In the genomic region with DNA sequence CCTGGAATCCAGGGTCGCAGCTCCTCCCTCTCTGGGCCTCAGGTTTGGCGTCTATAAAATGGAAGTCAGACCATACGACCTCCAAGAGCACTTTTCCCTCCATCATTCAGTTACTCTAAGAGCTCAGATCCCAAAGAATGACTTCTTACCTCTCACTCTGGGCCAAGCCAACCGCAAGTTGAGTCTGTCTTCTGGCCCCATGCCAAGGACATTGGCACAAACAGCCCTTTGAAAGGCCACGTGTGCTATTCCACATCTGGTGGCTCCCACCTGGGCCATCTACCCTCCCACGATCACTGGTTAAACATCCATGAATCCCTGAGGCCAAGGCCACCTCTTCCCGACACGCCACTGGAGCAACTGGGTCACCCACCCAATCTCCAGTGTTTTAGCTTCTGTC, we compare ENCODE assay signal across 20 cellular contexts. TPM values are rescaled to one million over a fixed set of nuclear protein-coding genes. Genes with fewer than 3 reads are reported as not detected.
"Had no signal": no experiment of that assay in that cellular context is flagged by ENCODE, and none has a peak within 500 bp of the region (broad histone marks: within the 10 kb centered on the region; RNA-seq: fewer than 3 reads in every experiment).

No MANE protein-coding gene starts in this region.

- ATAC-seq: activated CD4-positive, alpha-beta T cell treated with anti-CD3 and anti-CD28 coated beads for 36 hours; lower lobe of right lung; WTC11 had no signal

- H3K4me1 ChIP-seq: uterus had no signal

- H3K27me3 ChIP-seq: cardiac muscle cell, right atrium auricular region, tibial nerve, uterus had no signal

- H3K4me3 ChIP-seq: cardiac muscle cell, lower lobe of right lung, right atrium auricular region, tibial nerve, uterus had no signal

- DNase-seq: activated CD4-positive, alpha-beta T cell treated with anti-CD3 and anti-CD28 coated beads for 36 hours; activated CD4-positive, alpha-beta T cell treated with anti-CD3 and anti-CD28 coated beads, Interleukin-2, amount 50 U/mL, for 48 hours; foreskin melanocyte; glutamatergic neuron; hippocampal formation; lower lobe of right lung; nephron progenitor cell; uterus had no signal

- H3K27ac Mint-ChIP-seq: activated CD4-positive, alpha-beta T cell treated with anti-CD3 and anti-CD28 coated beads for 36 hours; activated naive CD8-positive, alpha-beta T cell; mesothelial cell of epicardium; nephron progenitor cell; progenitor cell of endocrine pancreas; stimulated activated naive CD8-positive, alpha-beta T cell treated with anti-CD3 and anti-CD28 coated beads, Interleukin-15, Interleukin-2, amounts not matched to agents 100 ng/mL and 50 ng/mL, for 24 hours; WTC11 had no signal

- H3K36me3 ChIP-seq: cardiac muscle cell, lower lobe of right lung, right atrium auricular region, tibial nerve, uterus had no signal

- H3K9me3 Mint-ChIP-seq: mesothelial cell of epicardium; nephron progenitor cell; stimulated activated naive CD8-positive, alpha-beta T cell treated with anti-CD3 and anti-CD28 coated beads, Interleukin-15, Interleukin-2, amounts not matched to agents 100 ng/mL and 50 ng/mL, for 24 hours; WTC11 had no signal

- H3K27ac ChIP-seq: cardiac muscle cell, lower lobe of right lung, right atrium auricular region, tibial nerve, uterus had no signal

- H3K4me1 Mint-ChIP-seq: activated CD4-positive, alpha-beta T cell treated with anti-CD3 and anti-CD28 coated beads for 36 hours had no signal

- H3K27me3 Mint-ChIP-seq: activated CD4-positive, alpha-beta T cell treated with anti-CD3 and anti-CD28 coated beads for 36 hours; activated naive CD8-positive, alpha-beta T cell had no signal

- H3K36me3 Mint-ChIP-seq: activated naive CD8-positive, alpha-beta T cell; mesothelial cell of epicardium; WTC11 had no signal

- H3K9me3 ChIP-seq: lower lobe of right lung, right atrium auricular region, tibial nerve, uterus had no signal

- H3K4me3 Mint-ChIP-seq: activated CD4-positive, alpha-beta T cell treated with anti-CD3 and anti-CD28 coated beads for 36 hours; activated naive CD8-positive, alpha-beta T cell; mesothelial cell of epicardium; nephron progenitor cell; stimulated activated naive CD8-positive, alpha-beta T cell treated with anti-CD3 and anti-CD28 coated beads, Interleukin-15, Interleukin-2, amounts not matched to agents 100 ng/mL and 50 ng/mL, for 24 hours; WTC11 had no signal

RNA-seq across cellular contexts. Expression of gene SLC2A7, which starts 12.4 kb away (rescaled TPM):
- total RNA-seq: activated CD4-positive, alpha-beta T cell treated with anti-CD3 and anti-CD28 coated beads for 36 hours; cardiac muscle cell; chondrocyte; fibroblast of lung; lower lobe of right lung; mesothelial cell of epicardium; omental fat pad; progenitor cell of endocrine pancreas; right atrium auricular region; skeletal muscle tissue; tibial nerve; uterus; WTC11 had no signal

RNA-seq across cellular contexts. Expression of gene SLC2A5, which starts 55.6 kb away (rescaled TPM):
- total RNA-seq: activated CD4-positive, alpha-beta T cell treated with anti-CD3 and anti-CD28 coated beads for 36 hours; cardiac muscle cell; progenitor cell of endocrine pancreas had no signal
